In the genomic region with DNA sequence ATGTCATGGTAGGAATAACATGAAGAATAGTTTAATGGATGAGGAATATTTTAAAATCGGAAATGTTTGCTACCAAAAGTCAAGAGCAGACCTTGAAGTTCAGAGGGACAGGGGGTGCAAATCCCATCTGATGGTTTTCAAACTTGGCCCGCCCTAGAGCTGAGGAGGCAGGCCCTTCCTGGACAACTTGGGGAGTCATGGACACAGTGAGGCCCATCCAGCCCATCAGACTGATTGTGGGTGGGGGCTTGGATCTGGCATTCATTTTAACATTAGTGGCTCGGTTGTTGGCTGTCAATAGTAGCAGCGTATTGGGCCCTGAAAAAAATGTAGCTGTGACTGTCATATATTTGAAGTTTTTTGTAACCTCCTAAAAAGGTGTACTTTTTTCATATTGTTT, we compare ENCODE assay signal across 28 cellular contexts. TPM values are rescaled to one million over a fixed set of nuclear protein-coding genes. Genes with fewer than 3 reads are reported as not detected.
"Had no signal": no experiment of that assay in that cellular context is flagged by ENCODE, and none has a peak within 500 bp of the region (broad histone marks: within the 10 kb centered on the region; RNA-seq: fewer than 3 reads in every experiment).

No MANE protein-coding gene starts in this region.

- H3K36me3 ChIP-seq: adrenal gland, Peyer's patch, SJSA1, WERI-Rb-1 had no signal

- H3K36me3 Mint-ChIP-seq: brain had no signal

- H3K27me3 ChIP-seq: Peyer's patch, SJSA1 had no signal

- DNase-seq: activated CD4-positive, alpha-beta T cell treated with anti-CD3 and anti-CD28 coated beads, Interleukin-2, amount 10 ng/mL, durations not matched to agents 24 days and 14 days; activated CD4-positive, alpha-beta T cell treated with anti-CD3 and anti-CD28 coated beads, Interleukin-2, amount 50 U/mL, for 48 hours; activated CD8-positive, alpha-beta T cell treated with anti-CD3 and anti-CD28 coated beads, Interleukin-2, amount 10 ng/mL, durations not matched to agents 7 days and 5 days; activated gamma-delta T cell treated with Interleukin-2 at 50 U/mL for 16 hours; activated naive CD4-positive, alpha-beta T cell treated with anti-CD3 and anti-CD28 coated beads for 36 hours; activated T-cell treated with anti-CD3 and anti-CD28 coated beads, Interleukin-2, amount 50 U/mL, for 24 hours; adrenal gland; NCI-H1092 treated with DMSO at 0.1 percent for 48 hours; NCI-H1417; NCI-H187; NCI-H2029 treated with DMSO at 0.1 percent for 48 hours; NCI-H2107; NCI-H2171; NCI-H526; NCI-H748 treated with DMSO at 0.1 percent for 48 hours; NK-92 treated with Interleukin-12 subunit alpha and Interleukin-12 subunit beta, amount 100 ng/mL, for 24 hours; PC-3; Peyer's patch; RPMI8226; SHP77 treated with DMSO at 0.1 percent for 48 hours; T-helper 1 cell; T-helper 2 cell; T-helper 9 cell; WERI-Rb-1 had no signal

- H3K4me1 ChIP-seq: adrenal gland, Peyer's patch, SJSA1 had no signal

- H3K9me3 ChIP-seq: adrenal gland, Peyer's patch, SJSA1 had no signal

- ATAC-seq: activated CD8-positive, alpha-beta T cell treated with anti-CD3 and anti-CD28 coated beads, Interleukin-2, amount 10 ng/mL, durations not matched to agents 7 days and 5 days; activated naive CD4-positive, alpha-beta T cell treated with anti-CD3 and anti-CD28 coated beads, Interleukin-2, amount 50 U/mL, for 72 hours; PC-3; SK-N-SH treated with all-trans-retinoic acid at 6 μM for 48 hours had no signal

- H3K4me3 ChIP-seq: adrenal gland, Peyer's patch, SJSA1 had no signal

- H3K27me3 Mint-ChIP-seq: activated CD4-positive, alpha-beta T cell treated with anti-CD3 and anti-CD28 coated beads, Interleukin-2, amount 10 ng/mL, durations not matched to agents 24 days and 14 days had no signal

- H3K9me3 Mint-ChIP-seq: activated naive CD4-positive, alpha-beta T cell treated with anti-CD3 and anti-CD28 coated beads for 36 hours; activated T-cell treated with anti-CD3 and anti-CD28 coated beads, Interleukin-2, amount 50 U/mL, for 24 hours had no signal

- H3K27ac ChIP-seq: adrenal gland, Peyer's patch, SJSA1, WERI-Rb-1 had no signal

- H3K27ac Mint-ChIP-seq: activated CD4-positive, alpha-beta T cell treated with anti-CD3 and anti-CD28 coated beads, Interleukin-2, amount 10 ng/mL, durations not matched to agents 24 days and 14 days; activated CD8-positive, alpha-beta T cell treated with anti-CD3 and anti-CD28 coated beads, Interleukin-2, amount 10 ng/mL, durations not matched to agents 7 days and 5 days; activated naive CD4-positive, alpha-beta T cell treated with anti-CD3 and anti-CD28 coated beads for 36 hours; activated naive CD4-positive, alpha-beta T cell treated with anti-CD3 and anti-CD28 coated beads, Interleukin-2, amount 50 U/mL, for 72 hours; activated T-cell treated with anti-CD3 and anti-CD28 coated beads, Interleukin-2, amount 50 U/mL, for 24 hours; brain had no signal

- H3K4me3 Mint-ChIP-seq: activated CD4-positive, alpha-beta T cell treated with anti-CD3 and anti-CD28 coated beads, Interleukin-2, amount 10 ng/mL, durations not matched to agents 24 days and 14 days; activated CD8-positive, alpha-beta T cell treated with anti-CD3 and anti-CD28 coated beads, Interleukin-2, amount 10 ng/mL, durations not matched to agents 7 days and 5 days; activated naive CD4-positive, alpha-beta T cell treated with anti-CD3 and anti-CD28 coated beads for 36 hours; activated T-cell treated with anti-CD3 and anti-CD28 coated beads, Interleukin-2, amount 50 U/mL, for 24 hours had no signal

RNA-seq across cellular contexts. Expression of a gene that starts 2.0 kb away (rescaled TPM):
- total RNA-seq: activated CD4-positive, alpha-beta T cell treated with anti-CD3 and anti-CD28 coated beads, Interleukin-2, amount 10 ng/mL, durations not matched to agents 24 days and 14 days; activated CD8-positive, alpha-beta T cell treated with anti-CD3 and anti-CD28 coated beads, Interleukin-2, amount 10 ng/mL, durations not matched to agents 7 days and 5 days; activated naive CD4-positive, alpha-beta T cell treated with anti-CD3 and anti-CD28 coated beads for 36 hours; activated naive CD4-positive, alpha-beta T cell treated with anti-CD3 and anti-CD28 coated beads, Interleukin-2, amount 50 U/mL, for 72 hours; Peyer's patch; SJSA1 had no signal
